Comparison of ENCODE assay signal across 20 cellular contexts in the genomic region with DNA sequence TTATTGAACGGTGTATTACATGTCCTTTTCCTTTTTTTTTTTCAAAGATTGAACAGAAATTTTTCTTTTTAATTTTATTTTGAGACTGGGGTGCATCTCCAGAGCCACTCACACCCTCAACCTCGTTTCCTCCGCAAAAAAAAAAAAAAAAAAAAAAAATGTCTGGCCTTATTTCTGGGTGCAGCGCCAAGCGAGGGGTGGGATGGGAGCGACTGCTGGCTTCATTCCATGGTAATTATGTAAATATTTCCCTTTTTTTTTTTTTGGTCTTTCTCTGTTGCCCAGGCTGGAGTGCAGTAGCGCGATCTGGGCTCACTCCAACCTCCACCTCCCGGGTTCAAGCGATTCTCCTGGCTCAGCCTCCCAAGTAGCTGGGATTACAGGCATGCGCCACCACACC. TPM values are rescaled to one million over a fixed set of nuclear protein-coding genes. Genes with fewer than 3 reads are reported as not detected.
DNase-seq lines count a peak whose midpoint lies in the region; ATAC-seq and TF ChIP-seq lines count a peak whose summit lies in the region.
"Had no signal": no experiment of that assay in that cellular context is flagged by ENCODE, and none has a peak within 500 bp of the region (broad histone marks: within the 10 kb centered on the region; RNA-seq: fewer than 3 reads in every experiment).

No MANE protein-coding gene starts in this region.

- no peaks in the 10 kb centered on the region for H3K27me3 ChIP-seq in CD8-positive, alpha-beta memory T cell (ENCODE audit: insufficient read depth, low read length, poor library complexity, severe bottlenecking)
- no peaks in the 10 kb centered on the region for H3K27me3 ChIP-seq in adipocyte (replicated peaks; ENCODE audit: control insufficient read depth, insufficient read depth, low read length)
- no peaks in the 10 kb centered on the region for H3K27me3 ChIP-seq in mesenchymal stem cell (ENCODE audit: control insufficient read depth in 1 of 2, insufficient read depth in 1 of 2, low read length in 2 of 2)
- H3K27me3 ChIP-seq: BE2C, tibial artery had no signal

- no peak overlapping the region for H2BK120ac ChIP-seq in mesenchymal stem cell (ENCODE audit: low read depth, low read length)

- no peaks in the 10 kb centered on the region for H3K36me3 ChIP-seq in CD8-positive, alpha-beta memory T cell (ENCODE audit: insufficient read depth, low read length)
- H3K36me3 ChIP-seq in adipocyte (ENCODE audit: control insufficient read depth, insufficient read depth, low read length, severe bottlenecking) = peaks cover 28% of the 10 kb centered on the region
- peaks cover 60 to 71% of the 10 kb centered on the region in 2 experiments for H3K36me3 ChIP-seq in mesenchymal stem cell (ENCODE audit: control insufficient read depth in 1 of 2, insufficient read depth in 2 of 2, low read depth in 1 of 2, low read length in 2 of 2)

- no peaks in the 10 kb centered on the region for H3K9me3 Mint-ChIP-seq in CD14-positive monocyte
- peaks cover 0 to 7% (median 0%) of the 10 kb centered on the region in 5 donors for H3K9me3 Mint-ChIP-seq in CD8-positive, alpha-beta memory T cell
- H3K9me3 Mint-ChIP-seq: WTC11 had no signal

- H3K4ac ChIP-seq in mesenchymal stem cell (ENCODE audit: low read depth in 1 of 2, low read length in 2 of 2) = no peak overlapping the region

- peaks cover 30% of the 10 kb centered on the region for H3K4me1 ChIP-seq in CD8-positive, alpha-beta memory T cell (ENCODE audit: insufficient read depth, low read length)
- peaks cover 29% of the 10 kb centered on the region for H3K4me1 ChIP-seq in adipocyte (ENCODE audit: control insufficient read depth, insufficient read depth, low read length)
- H3K4me1 ChIP-seq in mesenchymal stem cell (ENCODE audit: control insufficient read depth, insufficient read depth, low read depth, low read length) = peaks cover 39% of the 10 kb centered on the region

- H3K9ac ChIP-seq in adipocyte (ENCODE audit: low read length) (no peak overlapping the region), mesenchymal stem cell (ENCODE audit: low read length) (no peak overlapping the region)

- H3K27me3 Mint-ChIP-seq in CD14-positive monocyte (ENCODE audit: low read depth in 3 of 3) = peaks cover 0 to 13% (median 2%) of the 10 kb centered on the region in 3 donors
- peaks cover 0 to 6% of the 10 kb centered on the region in 2 donors for H3K27me3 Mint-ChIP-seq in CD8-positive, alpha-beta memory T cell

- DNase-seq in CD14-positive monocyte (ENCODE audit: low spot score) = no peak
- DNase-seq in CD8-positive, alpha-beta memory T cell = no peak
- peak; percentile 46 for DNase-seq in adipocyte (ENCODE audit: low read depth)
- DNase-seq in mesenchymal stem cell = peak; percentile 78
- no peak for DNase-seq in KG1 (lab: John Stamatoyannopoulos, UW)
- no peak for DNase-seq in omental fat pad (ENCODE audit: low spot score)
- DNase-seq in NCI-H2227 (lab: John Stamatoyannopoulos, UW; ENCODE audit: unreplicated experiment) = no peak
- DNase-seq: amniotic stem cell, BE2C, caudate nucleus, GDM1, HCEC 1CT, NCI-H146, NCI-H2171 treated with DMSO at 0.1 percent for 48 hours, OCI-M1, retina, tibial artery had no signal

- no peak overlapping the region for H2AFZ ChIP-seq in mesenchymal stem cell (ENCODE audit: low read depth, low read length)

- no peak for TF ChIP-seq CTCF in CD14-positive monocyte (IDR thresholded peaks at IDR 0.05)
- TF ChIP-seq CTCF in omental fat pad (IDR thresholded peaks at IDR 0.05) = no peak

- H3K4me1 Mint-ChIP-seq in CD14-positive monocyte = peaks cover 37% of the 10 kb centered on the region
- H3K4me1 Mint-ChIP-seq in CD8-positive, alpha-beta memory T cell = peaks cover 20 to 32% (median 25%) of the 10 kb centered on the region in 3 donors

- peak overlapping the region in 5 of 7 donors; percentile 54 to 94 (median 85) for H3K27ac Mint-ChIP-seq in CD14-positive monocyte
- H3K27ac Mint-ChIP-seq in CD8-positive, alpha-beta memory T cell = peak overlapping the region in 5 of 8 donors; percentile 47 to 100 (median 84)

- H3K4me3 Mint-ChIP-seq in CD14-positive monocyte = no peak overlapping the region
- H3K4me3 Mint-ChIP-seq in CD8-positive, alpha-beta memory T cell = peak overlapping the region in 4 of 7 donors; percentile 27 to 87 (median 69)

- no peak overlapping the region for H3K23ac ChIP-seq in mesenchymal stem cell (ENCODE audit: low read length in 2 of 2)

- H3K79me1 ChIP-seq in mesenchymal stem cell (replicated peaks; ENCODE audit: low read length, poor library complexity, severe bottlenecking) = peaks cover 4% of the 10 kb centered on the region

- POLR2A ChIA-PET in CD8-positive, alpha-beta memory T cell (lab: Charles Lee) = no interaction called here

- intact Hi-C loops in CD14-positive monocyte (cut with micrococcal nuclease) = loop anchor here (5.0 kb wide), 2 partner anchors 35 to 45 kb away; partner anchors contain the start of gene ZSWIM4 (in 1 of the 2)

- H3K36me3 Mint-ChIP-seq in CD14-positive monocyte = peaks cover 26 to 62% of the 10 kb centered on the region in 2 donors
- H3K36me3 Mint-ChIP-seq in CD8-positive, alpha-beta memory T cell = peaks cover 0 to 30% (median 0%) of the 10 kb centered on the region in 3 donors

- H2AK5ac ChIP-seq in mesenchymal stem cell (ENCODE audit: low read length, severe bottlenecking) = no peak overlapping the region

- H4K8ac ChIP-seq in mesenchymal stem cell (ENCODE audit: low read length) = no peak overlapping the region

- no peak overlapping the region for H3K14ac ChIP-seq in mesenchymal stem cell (ENCODE audit: low read length in 2 of 2)

- 96% methylated on average over 5 of the region's 11 CpGs for WGBS in mesenchymal stem cell

- H3K9me3 ChIP-seq in CD8-positive, alpha-beta memory T cell (ENCODE audit: low read length) = no peaks in the 10 kb centered on the region
- H3K9me3 ChIP-seq in adipocyte (ENCODE audit: control insufficient read depth, low read length) (no peaks in the 10 kb centered on the region), mesenchymal stem cell (ENCODE audit: control insufficient read depth, low read length) (no peaks in the 10 kb centered on the region)
- H3K9me3 ChIP-seq: BE2C, tibial artery had no signal

- H2BK12ac ChIP-seq in mesenchymal stem cell (ENCODE audit: low read length in 2 of 2) = no peak overlapping the region

- ATAC-seq in omental fat pad (ENCODE audit: low FRiP score) = no peak
- ATAC-seq: WTC11 had no signal

- no peak overlapping the region for H2BK15ac ChIP-seq in mesenchymal stem cell (ENCODE audit: low read depth, poor library complexity, severe bottlenecking)

- H3K4me2 ChIP-seq in mesenchymal stem cell (ENCODE audit: low read length, poor library complexity, severe bottlenecking) = no peak overlapping the region

- H3K27ac ChIP-seq in CD8-positive, alpha-beta memory T cell (ENCODE audit: low read depth, low read length) = no peak overlapping the region
- H3K27ac ChIP-seq in mesenchymal stem cell (ENCODE audit: low read length, poor library complexity, severe bottlenecking) = no peak overlapping the region

- CTCF ChIA-PET in CD8-positive, alpha-beta memory T cell (lab: Charles Lee) = interaction anchor here (0.9 kb wide), 1 partner anchor 18 kb away, joined by 3 read pairs; no protein-coding TSS in a partner anchor

- no peak overlapping the region for H4K91ac ChIP-seq in mesenchymal stem cell (ENCODE audit: low read length)

- H3K4me3 ChIP-seq in CD8-positive, alpha-beta memory T cell (ENCODE audit: low read length) = no peak overlapping the region
- H3K4me3 ChIP-seq in adipocyte (ENCODE audit: low read length) (no peak overlapping the region), mesenchymal stem cell (ENCODE audit: insufficient read depth in 1 of 2, low read depth in 1 of 2, low read length in 2 of 2) (no peak overlapping the region)
- H3K4me3 ChIP-seq: tibial artery had no signal

- no peak overlapping the region for H3K18ac ChIP-seq in mesenchymal stem cell (ENCODE audit: low read depth in 1 of 2, low read length in 2 of 2)

- H2BK5ac ChIP-seq in mesenchymal stem cell (ENCODE audit: low read depth, low read length, poor library complexity, severe bottlenecking) = no peak overlapping the region

RNA-seq across cellular contexts. Expression of gene ZSWIM4, which starts 36.9 kb away (rescaled TPM):
- under 1 TPM; 0.19 to 0.23 TPM for polyA plus RNA-seq in CD14-positive monocyte
- total RNA-seq in CD8-positive, alpha-beta memory T cell = 1 to 10 TPM; 4.4 to 4.8 TPM
- 1.6 TPM for polyA plus RNA-seq in CD8-positive, alpha-beta memory T cell
- 6.3 TPM for polyA plus RNA-seq in mesenchymal stem cell (2013, experiment 1 of 2)
- polyA plus RNA-seq in mesenchymal stem cell (2013, experiment 2 of 2) = 6.2 TPM
- total RNA-seq in omental fat pad = 1 to 10 TPM; 3.8 to 5.2 (median 4.6) TPM

RNA-seq across cellular contexts. Expression of gene NANOS3, which starts 44.8 kb away (rescaled TPM):
- not detected for polyA plus RNA-seq in CD14-positive monocyte
- total RNA-seq in CD8-positive, alpha-beta memory T cell = 1 to 10 TPM in 1 of 2 experiments, under 1 TPM in 1; 0.90 to 1.5 TPM
- not detected for polyA plus RNA-seq in CD8-positive, alpha-beta memory T cell
- 1.4 TPM for polyA plus RNA-seq in mesenchymal stem cell (2013, experiment 1 of 2)
- polyA plus RNA-seq in mesenchymal stem cell (2013, experiment 2 of 2) = 3.1 TPM
- not detected for total RNA-seq in omental fat pad
- total RNA-seq: fibroblast of lung, liver had no signal
- polyA plus RNA-seq: fibroblast of lung, liver had no signal

RNA-seq across cellular contexts. Expression of gene C19orf53, which starts 57.8 kb away (rescaled TPM):
- 100 to 1,000 TPM; 132 to 156 TPM for polyA plus RNA-seq in CD14-positive monocyte
- 100 to 1,000 TPM; 131 to 163 TPM for total RNA-seq in CD8-positive, alpha-beta memory T cell
- polyA plus RNA-seq in CD8-positive, alpha-beta memory T cell = 239 TPM
- polyA plus RNA-seq in mesenchymal stem cell (2013, experiment 1 of 2) = 327 TPM
- polyA plus RNA-seq in mesenchymal stem cell (2013, experiment 2 of 2) = 323 TPM
- total RNA-seq in omental fat pad = 100 to 1,000 TPM; 135 to 206 (median 170) TPM

Comparison
In these comparisons a context has a peak if more than half of its experiments do, and no peak if none do; other contexts are left out.
1. DNase-seq: peak in adipocyte (single experiment) and mesenchymal stem cell (single experiment); none in CD14-positive monocyte (single experiment), CD8-positive, alpha-beta memory T cell (0 of 5), KG1 (single experiment), omental fat pad (single experiment) and NCI-H2227 (single experiment).
2. H3K4me3 Mint-ChIP-seq: peak in CD8-positive, alpha-beta memory T cell (4 of 7); none in CD14-positive monocyte (0 of 2).